1 cellular context compared by ENCODE assay signal in the genomic region with DNA sequence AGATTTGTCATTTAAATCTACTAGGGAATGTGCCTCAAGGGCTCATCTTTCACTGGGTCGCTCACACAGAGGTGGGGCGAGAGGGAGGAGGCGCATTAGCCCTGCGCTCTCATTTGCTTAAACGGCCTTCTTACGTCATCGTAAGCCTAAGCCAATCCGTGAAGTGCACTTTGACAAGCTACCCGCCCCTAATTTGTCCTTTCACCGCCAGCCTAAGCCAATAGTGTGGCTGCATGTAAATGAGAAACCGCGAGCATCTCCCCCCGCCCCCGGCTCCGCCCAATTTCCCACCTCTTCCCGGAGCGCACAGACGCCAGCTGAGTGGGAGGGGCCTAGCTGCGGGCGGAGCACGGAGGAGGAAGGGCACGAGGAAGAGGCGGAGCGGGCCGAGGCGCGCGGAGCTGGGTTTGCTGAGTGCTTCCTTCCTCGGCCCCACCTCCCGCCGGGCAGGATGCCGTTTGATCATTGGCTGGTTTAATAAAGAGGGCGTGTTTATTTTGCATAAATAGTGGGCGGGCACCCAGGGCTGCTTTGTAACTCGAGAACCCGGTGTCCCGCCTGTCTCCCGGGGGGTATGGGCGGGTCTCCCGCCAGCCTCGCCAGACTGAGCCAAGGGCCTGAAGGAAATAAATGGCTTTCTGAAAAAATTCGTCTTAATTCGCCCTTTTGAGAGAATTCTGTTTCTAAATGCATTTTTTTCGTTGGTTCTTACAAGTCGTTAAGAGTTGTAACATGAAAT.
TF ChIP-seq lines count a peak whose summit lies in the region.

No MANE protein-coding gene starts in this region.

TF ChIP-seq in K562, 482 proteins besides CTCF, POLR2A, EP300 and RAD21 (continued from another document):
- TF ChIP-seq, protein P1, sequence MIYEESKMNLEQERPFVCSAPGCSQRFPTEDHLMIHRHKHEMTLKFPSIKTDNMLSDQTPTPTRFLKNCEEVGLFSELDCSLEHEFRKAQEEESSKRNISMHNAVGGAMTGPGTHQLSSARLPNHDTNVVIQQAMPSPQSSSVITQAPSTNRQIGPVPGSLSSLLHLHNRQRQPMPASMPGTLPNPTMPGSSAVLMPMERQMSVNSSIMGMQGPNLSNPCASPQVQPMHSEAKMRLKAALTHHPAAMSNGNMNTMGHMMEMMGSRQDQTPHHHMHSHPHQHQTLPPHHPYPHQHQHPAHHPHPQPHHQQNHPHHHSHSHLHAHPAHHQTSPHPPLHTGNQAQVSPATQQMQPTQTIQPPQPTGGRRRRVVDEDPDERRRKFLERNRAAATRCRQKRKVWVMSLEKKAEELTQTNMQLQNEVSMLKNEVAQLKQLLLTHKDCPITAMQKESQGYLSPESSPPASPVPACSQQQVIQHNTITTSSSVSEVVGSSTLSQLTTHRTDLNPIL (CRISPR knock-in tag; IDR thresholded peaks at IDR 0.05): no peak
- 0 out of 2 replicates have a peak, but pooled peaks have one; percentile 19 for TF ChIP-seq JUNB (CRISPR knock-in tag; conservative IDR thresholded peaks at IDR 0.05)
- TF ChIP-seq HNRNPL (IDR thresholded peaks at IDR 0.05; ENCODE audit: low read depth, low read length): no peak
- no peak for TF ChIP-seq E2F3 (CRISPR knock-in tag; IDR thresholded peaks at IDR 0.05)
- peak; percentile 55 for TF ChIP-seq POLR2B (IDR thresholded peaks at IDR 0.05; ENCODE audit: low read depth, partially characterized antibody)
- peak; percentile 70 for TF ChIP-seq CEBPG (CRISPR knock-in tag; IDR thresholded peaks at IDR 0.05)
- peak; percentile 83 to 95 for TF ChIP-seq CEBPG (tag; conservative IDR thresholded peaks at IDR 0.05 in 1 of 2, IDR thresholded peaks at IDR 0.05 in 1 of 2)
- TF ChIP-seq PHF8 (IDR thresholded peaks at IDR 0.05; ENCODE audit: borderline replicate concordance, low read length): peak; percentile 47; the same call in 1 of the 2 replicates
- peak; percentile 21; the same call in 1 of the 2 replicates for TF ChIP-seq CHD2 (IDR thresholded peaks at IDR 0.05; ENCODE audit: low read depth, low read length)
- TF ChIP-seq FOXK2 (conservative IDR thresholded peaks at IDR 0.05 in 1 of 2, IDR thresholded peaks at IDR 0.05 in 1 of 2; ENCODE audit: low read depth in 2 of 2): peak; percentile 86 to 87
- TF ChIP-seq, protein P2, sequence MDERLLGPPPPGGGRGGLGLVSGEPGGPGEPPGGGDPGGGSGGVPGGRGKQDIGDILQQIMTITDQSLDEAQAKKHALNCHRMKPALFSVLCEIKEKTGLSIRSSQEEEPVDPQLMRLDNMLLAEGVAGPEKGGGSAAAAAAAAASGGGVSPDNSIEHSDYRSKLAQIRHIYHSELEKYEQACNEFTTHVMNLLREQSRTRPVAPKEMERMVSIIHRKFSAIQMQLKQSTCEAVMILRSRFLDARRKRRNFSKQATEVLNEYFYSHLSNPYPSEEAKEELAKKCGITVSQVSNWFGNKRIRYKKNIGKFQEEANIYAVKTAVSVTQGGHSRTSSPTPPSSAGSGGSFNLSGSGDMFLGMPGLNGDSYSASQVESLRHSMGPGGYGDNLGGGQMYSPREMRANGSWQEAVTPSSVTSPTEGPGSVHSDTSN (CRISPR knock-in tag; IDR thresholded peaks at IDR 0.05; ENCODE audit: low read depth): no peak
- TF ChIP-seq, protein P2 (tag; conservative IDR thresholded peaks at IDR 0.05; ENCODE audit: low read depth): peak; percentile 54; the same call in 1 of the 2 replicates
- TF ChIP-seq MIER1 (IDR thresholded peaks at IDR 0.05; ENCODE audit: low read depth): no peak
- TF ChIP-seq CREM (IDR thresholded peaks at IDR 0.05; ENCODE audit: low read depth): peak; percentile 85
- peak; percentile 76 for TF ChIP-seq RBFOX2 (IDR thresholded peaks at IDR 0.05; ENCODE audit: low read depth, low read length)
- TF ChIP-seq DPF2 (IDR thresholded peaks at IDR 0.05): no peak
- no peak for TF ChIP-seq ZNF253 (CRISPR knock-in tag; conservative IDR thresholded peaks at IDR 0.05)
- TF ChIP-seq, protein P3, sequence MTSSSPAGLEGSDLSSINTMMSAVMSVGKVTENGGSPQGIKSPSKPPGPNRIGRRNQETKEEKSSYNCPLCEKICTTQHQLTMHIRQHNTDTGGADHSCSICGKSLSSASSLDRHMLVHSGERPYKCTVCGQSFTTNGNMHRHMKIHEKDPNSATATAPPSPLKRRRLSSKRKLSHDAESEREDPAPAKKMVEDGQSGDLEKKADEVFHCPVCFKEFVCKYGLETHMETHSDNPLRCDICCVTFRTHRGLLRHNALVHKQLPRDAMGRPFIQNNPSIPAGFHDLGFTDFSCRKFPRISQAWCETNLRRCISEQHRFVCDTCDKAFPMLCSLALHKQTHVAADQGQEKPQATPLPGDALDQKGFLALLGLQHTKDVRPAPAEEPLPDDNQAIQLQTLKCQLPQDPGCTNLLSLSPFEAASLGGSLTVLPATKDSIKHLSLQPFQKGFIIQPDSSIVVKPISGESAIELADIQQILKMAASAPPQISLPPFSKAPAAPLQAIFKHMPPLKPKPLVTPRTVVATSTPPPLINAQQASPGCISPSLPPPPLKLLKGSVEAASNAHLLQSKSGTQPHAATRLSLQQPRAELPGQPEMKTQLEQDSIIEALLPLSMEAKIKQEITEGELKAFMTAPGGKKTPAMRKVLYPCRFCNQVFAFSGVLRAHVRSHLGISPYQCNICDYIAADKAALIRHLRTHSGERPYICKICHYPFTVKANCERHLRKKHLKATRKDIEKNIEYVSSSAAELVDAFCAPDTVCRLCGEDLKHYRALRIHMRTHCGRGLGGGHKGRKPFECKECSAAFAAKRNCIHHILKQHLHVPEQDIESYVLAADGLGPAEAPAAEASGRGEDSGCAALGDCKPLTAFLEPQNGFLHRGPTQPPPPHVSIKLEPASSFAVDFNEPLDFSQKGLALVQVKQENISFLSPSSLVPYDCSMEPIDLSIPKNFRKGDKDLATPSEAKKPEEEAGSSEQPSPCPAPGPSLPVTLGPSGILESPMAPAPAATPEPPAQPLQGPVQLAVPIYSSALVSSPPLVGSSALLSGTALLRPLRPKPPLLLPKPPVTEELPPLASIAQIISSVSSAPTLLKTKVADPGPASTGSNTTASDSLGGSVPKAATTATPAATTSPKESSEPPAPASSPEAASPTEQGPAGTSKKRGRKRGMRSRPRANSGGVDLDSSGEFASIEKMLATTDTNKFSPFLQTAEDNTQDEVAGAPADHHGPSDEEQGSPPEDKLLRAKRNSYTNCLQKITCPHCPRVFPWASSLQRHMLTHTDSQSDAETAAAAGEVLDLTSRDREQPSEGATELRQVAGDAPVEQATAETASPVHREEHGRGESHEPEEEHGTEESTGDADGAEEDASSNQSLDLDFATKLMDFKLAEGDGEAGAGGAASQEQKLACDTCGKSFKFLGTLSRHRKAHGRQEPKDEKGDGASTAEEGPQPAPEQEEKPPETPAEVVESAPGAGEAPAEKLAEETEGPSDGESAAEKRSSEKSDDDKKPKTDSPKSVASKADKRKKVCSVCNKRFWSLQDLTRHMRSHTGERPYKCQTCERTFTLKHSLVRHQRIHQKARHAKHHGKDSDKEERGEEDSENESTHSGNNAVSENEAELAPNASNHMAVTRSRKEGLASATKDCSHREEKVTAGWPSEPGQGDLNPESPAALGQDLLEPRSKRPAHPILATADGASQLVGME (CRISPR knock-in tag; IDR thresholded peaks at IDR 0.05): no peak
- TF ChIP-seq, protein P4, sequence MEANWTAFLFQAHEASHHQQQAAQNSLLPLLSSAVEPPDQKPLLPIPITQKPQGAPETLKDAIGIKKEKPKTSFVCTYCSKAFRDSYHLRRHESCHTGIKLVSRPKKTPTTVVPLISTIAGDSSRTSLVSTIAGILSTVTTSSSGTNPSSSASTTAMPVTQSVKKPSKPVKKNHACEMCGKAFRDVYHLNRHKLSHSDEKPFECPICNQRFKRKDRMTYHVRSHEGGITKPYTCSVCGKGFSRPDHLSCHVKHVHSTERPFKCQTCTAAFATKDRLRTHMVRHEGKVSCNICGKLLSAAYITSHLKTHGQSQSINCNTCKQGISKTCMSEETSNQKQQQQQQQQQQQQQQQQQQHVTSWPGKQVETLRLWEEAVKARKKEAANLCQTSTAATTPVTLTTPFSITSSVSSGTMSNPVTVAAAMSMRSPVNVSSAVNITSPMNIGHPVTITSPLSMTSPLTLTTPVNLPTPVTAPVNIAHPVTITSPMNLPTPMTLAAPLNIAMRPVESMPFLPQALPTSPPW (CRISPR knock-in tag; IDR thresholded peaks at IDR 0.05): peak; percentile 89
- 0 out of 2 replicates have a peak, but pooled peaks have one; percentile 35 for TF ChIP-seq MAFK (IDR thresholded peaks at IDR 0.05; ENCODE audit: low read length)
- TF ChIP-seq POLR2H (tag; IDR thresholded peaks at IDR 0.05; ENCODE audit: low read depth): peak; percentile 72
- no peak for TF ChIP-seq PTTG1 (tag; IDR thresholded peaks at IDR 0.05; ENCODE audit: low read depth)
- TF ChIP-seq, protein P5, sequence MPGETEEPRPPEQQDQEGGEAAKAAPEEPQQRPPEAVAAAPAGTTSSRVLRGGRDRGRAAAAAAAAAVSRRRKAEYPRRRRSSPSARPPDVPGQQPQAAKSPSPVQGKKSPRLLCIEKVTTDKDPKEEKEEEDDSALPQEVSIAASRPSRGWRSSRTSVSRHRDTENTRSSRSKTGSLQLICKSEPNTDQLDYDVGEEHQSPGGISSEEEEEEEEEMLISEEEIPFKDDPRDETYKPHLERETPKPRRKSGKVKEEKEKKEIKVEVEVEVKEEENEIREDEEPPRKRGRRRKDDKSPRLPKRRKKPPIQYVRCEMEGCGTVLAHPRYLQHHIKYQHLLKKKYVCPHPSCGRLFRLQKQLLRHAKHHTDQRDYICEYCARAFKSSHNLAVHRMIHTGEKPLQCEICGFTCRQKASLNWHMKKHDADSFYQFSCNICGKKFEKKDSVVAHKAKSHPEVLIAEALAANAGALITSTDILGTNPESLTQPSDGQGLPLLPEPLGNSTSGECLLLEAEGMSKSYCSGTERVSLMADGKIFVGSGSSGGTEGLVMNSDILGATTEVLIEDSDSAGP (CRISPR knock-in tag; IDR thresholded peaks at IDR 0.05): no peak
- TF ChIP-seq GABPB1 (CRISPR knock-in tag; IDR thresholded peaks at IDR 0.05): peak; percentile 64; the same call in 1 of the 2 replicates
- TF ChIP-seq XRCC5 (IDR thresholded peaks at IDR 0.05; ENCODE audit: low read depth, low read length): peak; percentile 31; the same call in 1 of the 2 replicates
- no peak for TF ChIP-seq SIN3B (IDR thresholded peaks at IDR 0.05; ENCODE audit: low read depth)
- no peak for TF ChIP-seq NR4A1 (CRISPR knock-in tag; IDR thresholded peaks at IDR 0.05)
- no peak for TF ChIP-seq NR4A1 (tag; IDR thresholded peaks at IDR 0.05)
- peak; percentile 50 for TF ChIP-seq TAF1 (IDR thresholded peaks at IDR 0.05; ENCODE audit: control insufficient read depth, extremely low read depth, insufficient read depth, low read length, severe bottlenecking)
- TF ChIP-seq CTBP1 (IDR thresholded peaks at IDR 0.05; ENCODE audit: borderline replicate concordance): peak; percentile 74
- TF ChIP-seq HDAC2 (IDR thresholded peaks at IDR 0.05): no peak
- TF ChIP-seq, protein P6, sequence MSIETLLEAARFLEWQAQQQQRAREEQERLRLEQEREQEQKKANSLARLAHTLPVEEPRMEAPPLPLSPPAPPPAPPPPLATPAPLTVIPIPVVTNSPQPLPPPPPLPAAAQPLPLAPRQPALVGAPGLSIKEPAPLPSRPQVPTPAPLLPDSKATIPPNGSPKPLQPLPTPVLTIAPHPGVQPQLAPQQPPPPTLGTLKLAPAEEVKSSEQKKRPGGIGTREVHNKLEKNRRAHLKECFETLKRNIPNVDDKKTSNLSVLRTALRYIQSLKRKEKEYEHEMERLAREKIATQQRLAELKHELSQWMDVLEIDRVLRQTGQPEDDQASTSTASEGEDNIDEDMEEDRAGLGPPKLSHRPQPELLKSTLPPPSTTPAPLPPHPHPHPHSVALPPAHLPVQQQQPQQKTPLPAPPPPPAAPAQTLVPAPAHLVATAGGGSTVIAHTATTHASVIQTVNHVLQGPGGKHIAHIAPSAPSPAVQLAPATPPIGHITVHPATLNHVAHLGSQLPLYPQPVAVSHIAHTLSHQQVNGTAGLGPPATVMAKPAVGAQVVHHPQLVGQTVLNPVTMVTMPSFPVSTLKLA (conservative IDR thresholded peaks at IDR 0.05): peak in 1 of 2 experiments; percentile 69; a peak in 1 of 4 replicates
- peak in 1 of 2 experiments; percentile 79; a peak in 2 of 4 replicates for TF ChIP-seq SRF (CRISPR knock-in tag; IDR thresholded peaks at IDR 0.05)
- peak; percentile 79 for TF ChIP-seq POLR2AphosphoS5 (IDR thresholded peaks at IDR 0.05; ENCODE audit: control insufficient read depth, insufficient read depth, low read depth, low read length)
- TF ChIP-seq MAFG (tag; conservative IDR thresholded peaks at IDR 0.05): no peak
- peak; percentile 23 to 87; a peak in 2 of 4 replicates for TF ChIP-seq TEAD1 (CRISPR knock-in tag; IDR thresholded peaks at IDR 0.05)
- peak; percentile 86 for TF ChIP-seq CCNT2 (IDR thresholded peaks at IDR 0.05; ENCODE audit: borderline replicate concordance, extremely low read depth, insufficient read length, low read depth, low read length)
- 0 out of 2 replicates have a peak, but pooled peaks have one; percentile 23 for TF ChIP-seq ATF1 (CRISPR knock-in tag; IDR thresholded peaks at IDR 0.05)
- TF ChIP-seq ATF1 (tag; IDR thresholded peaks at IDR 0.05): peak; percentile 95
- TF ChIP-seq ESRRA (IDR thresholded peaks at IDR 0.05; ENCODE audit: borderline replicate concordance, low read depth): peak; percentile 71; the same call in 1 of the 2 replicates
- 0 out of 2 replicates have a peak, but pooled peaks have one; percentile 35 for TF ChIP-seq KLF1 (tag; IDR thresholded peaks at IDR 0.05)
- TF ChIP-seq HOXB6 (CRISPR knock-in tag; IDR thresholded peaks at IDR 0.05; ENCODE audit: borderline replicate concordance): no peak
- TF ChIP-seq SPI1 (IDR thresholded peaks at IDR 0.05; ENCODE audit: borderline replicate concordance, low read depth, low read length): peak; percentile 60; the same call in 1 of the 2 replicates
- TF ChIP-seq GABPA (tag; conservative IDR thresholded peaks at IDR 0.05; ENCODE audit: low read depth): peak; percentile 63
- peak; percentile 98 for TF ChIP-seq ATF7 (IDR thresholded peaks at IDR 0.05)
- TF ChIP-seq KDM5B (IDR thresholded peaks at IDR 0.05; ENCODE audit: insufficient replicate concordance, low read depth, low read length): peak; percentile 37
TF ChIP-seq in K562: peak in this region for 70.
